In genomic region chr16:29975134-29975538, GRCh38 we compare ENCODE assay signal across 9 cellular contexts. TPM values are rescaled to one million over a fixed set of nuclear protein-coding genes. Genes with fewer than 3 reads are reported as not detected.
DNase-seq lines count a peak whose midpoint lies in the region; ATAC-seq, FAIRE-seq and TF ChIP-seq lines count a peak whose summit lies in the region.
"Had no signal": no experiment of that assay in that cellular context is flagged by ENCODE, and none has a peak within 500 bp of the region (broad histone marks: within the 10 kb centered on the region; RNA-seq: fewer than 3 reads in every experiment).

No MANE protein-coding gene starts in this region.

- no peak for TF ChIP-seq CTCF in kidney (IDR thresholded peaks at IDR 0.05; ENCODE audit: borderline replicate concordance, extremely low read depth, insufficient read depth)

- H3K4me1 ChIP-seq in kidney (ENCODE audit: control insufficient read depth in 1 of 2, insufficient read depth in 1 of 2, low read depth in 1 of 2, low read length in 2 of 2) = peaks cover 14 to 30% of the 10 kb centered on the region in 2 donors

- no peak for FAIRE-seq in kidney (lab: Jason Lieb, UNC)
- FAIRE-seq: A204.1 had no signal

- peak overlapping the region; percentile 86 for H3K4me3 Mint-ChIP-seq in activated naive CD8-positive, alpha-beta T cell treated with anti-CD3 and anti-CD28 coated beads, Interleukin-2, amount 10 ng/mL, durations not matched to agents 7 days and 5 days

- peaks cover 22% of the 10 kb centered on the region for H3K36me3 Mint-ChIP-seq in activated naive CD8-positive, alpha-beta T cell treated with anti-CD3 and anti-CD28 coated beads, Interleukin-2, amount 10 ng/mL, durations not matched to agents 7 days and 5 days

- no peaks in the 10 kb centered on the region for H3K27me3 Mint-ChIP-seq in activated naive CD8-positive, alpha-beta T cell treated with anti-CD3 and anti-CD28 coated beads, Interleukin-2, amount 10 ng/mL, durations not matched to agents 7 days and 5 days

- DNase-seq in NCI-H82 (lab: John Stamatoyannopoulos, UW) (peak; percentile 40), NCI-H82 treated with DMSO at 0.1 percent for 48 hours (lab: John Stamatoyannopoulos, UW; ENCODE audit: unreplicated experiment) (no peak), kidney (no peak), substantia nigra (lab: John Stamatoyannopoulos, UW) (no peak), NCI-H774 (lab: John Stamatoyannopoulos, UW) (no peak), GDM1 (lab: John Stamatoyannopoulos, UW) (no peak), NCI-H1048 (lab: John Stamatoyannopoulos, UW) (no peak)
- DNase-seq in activated naive CD8-positive, alpha-beta T cell treated with anti-CD3 and anti-CD28 coated beads, Interleukin-2, amount 10 ng/mL, durations not matched to agents 7 days and 5 days = no peak

- H3K9ac ChIP-seq in kidney (ENCODE audit: low read length in 2 of 2) = peak overlapping the region; percentile 67 to 93

- ATAC-seq in activated naive CD8-positive, alpha-beta T cell treated with anti-CD3 and anti-CD28 coated beads, Interleukin-2, amount 10 ng/mL, durations not matched to agents 7 days and 5 days (ENCODE audit: low read depth) = no peak

- peak overlapping the region; percentile 96 for H3K27ac Mint-ChIP-seq in activated naive CD8-positive, alpha-beta T cell treated with anti-CD3 and anti-CD28 coated beads, Interleukin-2, amount 10 ng/mL, durations not matched to agents 7 days and 5 days

- peak overlapping the region; percentile 86 to 96 for H3K4me3 ChIP-seq in kidney (ENCODE audit: low read length in 2 of 2)

- peak overlapping the region in 1 of 2 donors; percentile 32 for H3K27ac ChIP-seq in kidney (ENCODE audit: low read depth in 2 of 2, low read length in 2 of 2)
- peak overlapping the region; percentile 93 for H3K27ac ChIP-seq in substantia nigra (ENCODE audit: low read depth, low read length, poor library complexity, severe bottlenecking)

- peaks cover 23 to 27% of the 10 kb centered on the region in 2 donors for H3K36me3 ChIP-seq in kidney (ENCODE audit: control insufficient read depth in 1 of 2, insufficient read depth in 2 of 2, low read length in 2 of 2)

- intact Hi-C loops in kidney (cut with DNase I) = no loop called here

- no peaks in the 10 kb centered on the region for H3K9me3 Mint-ChIP-seq in activated naive CD8-positive, alpha-beta T cell treated with anti-CD3 and anti-CD28 coated beads, Interleukin-2, amount 10 ng/mL, durations not matched to agents 7 days and 5 days

- POLR2A ChIA-PET in activated naive CD8-positive, alpha-beta T cell treated with anti-CD3 and anti-CD28 coated beads, Interleukin-2, amount 10 ng/mL, durations not matched to agents 7 days and 5 days (lab: Charles Lee) = interaction anchor here (0.6 to 6.8 kb wide), 6 partner anchors 13 to 719 kb away, joined by 3 to 73 read pairs (median 6); partner anchors contain the start of genes HIRIP3, INO80E, KCTD13 and TMEM219

- H3K9me3 ChIP-seq in kidney (ENCODE audit: control insufficient read depth in 1 of 2, low read length in 2 of 2) = no peaks in the 10 kb centered on the region

- peaks cover 34% of the 10 kb centered on the region for H3K4me1 Mint-ChIP-seq in activated naive CD8-positive, alpha-beta T cell treated with anti-CD3 and anti-CD28 coated beads, Interleukin-2, amount 10 ng/mL, durations not matched to agents 7 days and 5 days

RNA-seq across cellular contexts. Expression of gene TAOK2, which starts 1.5 kb away (rescaled TPM):
- 10 to 100 TPM; 51.6 to 53.4 TPM for total RNA-seq in activated naive CD8-positive, alpha-beta T cell treated with anti-CD3 and anti-CD28 coated beads, Interleukin-2, amount 10 ng/mL, durations not matched to agents 7 days and 5 days
- total RNA-seq in kidney = 54.3 TPM
- polyA plus RNA-seq in kidney (ENCODE audit: insufficient read depth, low read depth, low replicate concordance) = 19.6 TPM

RNA-seq across cellular contexts. Expression of gene TMEM219, which starts 13.3 kb away (rescaled TPM):
- total RNA-seq in activated naive CD8-positive, alpha-beta T cell treated with anti-CD3 and anti-CD28 coated beads, Interleukin-2, amount 10 ng/mL, durations not matched to agents 7 days and 5 days = 10 to 100 TPM; 67.8 to 74.5 TPM
- 127 TPM for total RNA-seq in kidney
- 288 TPM for polyA plus RNA-seq in kidney (ENCODE audit: insufficient read depth, low read depth, low replicate concordance)

RNA-seq across cellular contexts. Expression of gene HIRIP3, which starts 20.3 kb away (rescaled TPM):
- total RNA-seq in activated naive CD8-positive, alpha-beta T cell treated with anti-CD3 and anti-CD28 coated beads, Interleukin-2, amount 10 ng/mL, durations not matched to agents 7 days and 5 days = 10 to 100 TPM; 35.1 to 37.3 TPM
- total RNA-seq in kidney = 16.0 TPM
- 18.7 TPM for polyA plus RNA-seq in kidney (ENCODE audit: insufficient read depth, low read depth, low replicate concordance)

RNA-seq across cellular contexts. Expression of gene INO80E, which starts 20.9 kb away (rescaled TPM):
- total RNA-seq in activated naive CD8-positive, alpha-beta T cell treated with anti-CD3 and anti-CD28 coated beads, Interleukin-2, amount 10 ng/mL, durations not matched to agents 7 days and 5 days = 100 to 1,000 TPM; 113 to 118 TPM
- total RNA-seq in kidney = 74.1 TPM
- polyA plus RNA-seq in kidney (ENCODE audit: insufficient read depth, low read depth, low replicate concordance) = 52.7 TPM

RNA-seq across cellular contexts. Expression of gene DOC2A, which starts 35.7 kb away (rescaled TPM):
- total RNA-seq in activated naive CD8-positive, alpha-beta T cell treated with anti-CD3 and anti-CD28 coated beads, Interleukin-2, amount 10 ng/mL, durations not matched to agents 7 days and 5 days = not detected
- 1.9 TPM for total RNA-seq in kidney
- 3.5 TPM for polyA plus RNA-seq in kidney (ENCODE audit: insufficient read depth, low read depth, low replicate concordance)
